ENCODE assay signal across 7 cellular contexts in genomic region chr22:30728829-30729228, GRCh38.
"Had no signal": no experiment of that assay in that cellular context is flagged by ENCODE, and none has a peak within 500 bp of the region (broad histone marks: within the 10 kb centered on the region; RNA-seq: fewer than 3 reads in every experiment).

No MANE protein-coding gene starts in this region.

- DNase-seq: GM23248, GOT3, H7, HFFc6, IMR-90, KBM-7 had no signal

- ATAC-seq: HCT116 had no signal
